Comparison of ENCODE assay signal across 8 cellular contexts in genomic region chr17:7023576-7024401, GRCh38. TPM values are rescaled to one million over a fixed set of nuclear protein-coding genes. Genes with fewer than 3 reads are reported as not detected.
DNase-seq lines count a peak whose midpoint lies in the region; ATAC-seq and TF ChIP-seq lines count a peak whose summit lies in the region.

No MANE protein-coding gene starts in this region.

- peak overlapping the region; percentile 85 to 87 for H3K27ac ChIP-seq in right atrium auricular region
- H3K27ac ChIP-seq in tibial artery, result peak overlapping the region; percentile 41 to 56

- peak; percentile 47 for ATAC-seq in HG02588 (IDR thresholded peaks at IDR 0.05; ENCODE audit: unreplicated experiment)

- DNase-seq in AG08396 (ENCODE audit: low spot score) (peak; percentile 86), amygdala (lab: John Stamatoyannopoulos, UW) (peak in 47 of 56 donors; percentile 8 to 92 (median 57)), right atrium auricular region (ENCODE audit: low spot score) (peak; percentile 94), progenitor cell of endocrine pancreas (ENCODE audit: low spot score, unreplicated experiment) (peak; percentile 58), tibial artery (peak; percentile 86 to 94), NCI-H2227 (lab: John Stamatoyannopoulos, UW; ENCODE audit: unreplicated experiment) (no peak)
- peak; percentile 93 for DNase-seq in T-helper 2 cell treated with Interferon-gamma antibody and Interleukin-4, amounts not matched to agents 5 μg/mL and 100 μg/mL, for 36 hours (ENCODE audit: low spot score)

- no peaks in the 10 kb centered on the region for H3K27me3 Mint-ChIP-seq in T-helper 2 cell treated with Interferon-gamma antibody and Interleukin-4, amounts not matched to agents 5 μg/mL and 100 μg/mL, for 36 hours (ENCODE audit: low read depth)
- peaks cover 62% of the 10 kb centered on the region for H3K27me3 Mint-ChIP-seq in progenitor cell of endocrine pancreas

- peaks cover 33% of the 10 kb centered on the region for H3K4me1 Mint-ChIP-seq in T-helper 2 cell treated with Interferon-gamma antibody and Interleukin-4, amounts not matched to agents 5 μg/mL and 100 μg/mL, for 36 hours (ENCODE audit: low read depth)
- peaks cover 1% of the 10 kb centered on the region for H3K4me1 Mint-ChIP-seq in progenitor cell of endocrine pancreas (ENCODE audit: low read depth)

- H3K27ac Mint-ChIP-seq in T-helper 2 cell treated with Interferon-gamma antibody and Interleukin-4, amounts not matched to agents 5 μg/mL and 100 μg/mL, for 36 hours, result peak overlapping the region; percentile 47
- no peak overlapping the region for H3K27ac Mint-ChIP-seq in progenitor cell of endocrine pancreas

- H3K4me3 Mint-ChIP-seq in T-helper 2 cell treated with Interferon-gamma antibody and Interleukin-4, amounts not matched to agents 5 μg/mL and 100 μg/mL, for 36 hours, result peak overlapping the region; percentile 45
- H3K4me3 Mint-ChIP-seq in progenitor cell of endocrine pancreas (ENCODE audit: low read depth), result no peak overlapping the region

- H3K36me3 Mint-ChIP-seq in T-helper 2 cell treated with Interferon-gamma antibody and Interleukin-4, amounts not matched to agents 5 μg/mL and 100 μg/mL, for 36 hours (ENCODE audit: low read depth), result no peaks in the 10 kb centered on the region
- no peaks in the 10 kb centered on the region for H3K36me3 Mint-ChIP-seq in progenitor cell of endocrine pancreas (ENCODE audit: insufficient read depth)

- H3K4me3 ChIP-seq in right atrium auricular region (peak overlapping the region; percentile 35 to 47), tibial artery (peak overlapping the region; percentile 25 to 34)

- H3K27me3 ChIP-seq in right atrium auricular region, result peaks cover 0 to 5% of the 10 kb centered on the region in 2 donors
- H3K27me3 ChIP-seq in tibial artery, result peaks cover 0 to 39% of the 10 kb centered on the region in 2 donors

- H3K9me3 Mint-ChIP-seq in T-helper 2 cell treated with Interferon-gamma antibody and Interleukin-4, amounts not matched to agents 5 μg/mL and 100 μg/mL, for 36 hours, result no peaks in the 10 kb centered on the region
- H3K9me3 Mint-ChIP-seq in progenitor cell of endocrine pancreas (ENCODE audit: low read depth), result no peaks in the 10 kb centered on the region

- TF ChIP-seq CTCF in right atrium auricular region (IDR thresholded peaks at IDR 0.05) (no peak), progenitor cell of endocrine pancreas (IDR thresholded peaks at IDR 0.05; ENCODE audit: unreplicated experiment) (no peak), tibial artery (IDR thresholded peaks at IDR 0.05) (no peak)

- intact Hi-C loops in tibial artery (cut with DNase I; ENCODE audit: low total_unique reads), result loop anchor here (5.0 kb wide), 2 partner anchors 111 to 1359 kb away; partner anchors contain the start of gene RPL26

- H3K36me3 ChIP-seq in right atrium auricular region, result no peaks in the 10 kb centered on the region
- H3K36me3 ChIP-seq in tibial artery, result no peaks in the 10 kb centered on the region

- H3K4me1 ChIP-seq in right atrium auricular region, result peaks cover 0 to 52% of the 10 kb centered on the region in 2 donors
- peaks cover 0 to 28% (median 24%) of the 10 kb centered on the region in 4 donors for H3K4me1 ChIP-seq in tibial artery

- H3K9me3 ChIP-seq in right atrium auricular region (no peaks in the 10 kb centered on the region), tibial artery (no peaks in the 10 kb centered on the region)

RNA-seq across cellular contexts. Expression of gene BCL6B, which starts 0.9 kb away (rescaled TPM):
- total RNA-seq in right atrium auricular region, result 1 to 10 TPM; 6.1 to 9.2 TPM
- 0.09 TPM in 1 of 2 replicates, not detected in the other for total RNA-seq in progenitor cell of endocrine pancreas

RNA-seq across cellular contexts. Expression of gene RNASEK, which starts 11.4 kb away (rescaled TPM):
- total RNA-seq in right atrium auricular region (100 to 1,000 TPM; 231 to 334 TPM), progenitor cell of endocrine pancreas (168 and 178 TPM in 2 replicates)

RNA-seq across cellular contexts. Expression of gene SLC16A13, which starts 12.0 kb away (rescaled TPM):
- under 1 TPM; 0.70 to 0.71 TPM for total RNA-seq in right atrium auricular region
- 19.6 and 20.3 TPM in 2 replicates for total RNA-seq in progenitor cell of endocrine pancreas

RNA-seq across cellular contexts. Expression of gene SLC16A11, which starts 20.1 kb away (rescaled TPM):
- total RNA-seq in right atrium auricular region, result 1 to 10 TPM; 1.9 to 3.4 TPM
- total RNA-seq in progenitor cell of endocrine pancreas, result 0.84 and 1.4 TPM in 2 replicates

RNA-seq across cellular contexts. Expression of gene ALOX12, which starts 27.9 kb away (rescaled TPM):
- under 1 TPM in 1 of 2 donors, not detected in 1; 0.47 TPM for total RNA-seq in right atrium auricular region
- not detected in 2 replicates for total RNA-seq in progenitor cell of endocrine pancreas

Comparison
In these comparisons a context has a peak if more than half of its experiments do, and no peak if none do; other contexts are left out.
1. RNA of gene SLC16A13, which starts 12.0 kb away (total RNA-seq): 19.6 to 20.3 TPM in progenitor cell of endocrine pancreas; 0.70 to 0.71 TPM in right atrium auricular region; every median in the first group is over 10 times any median in the second.